1 cellular context compared by ENCODE assay signal in genomic region chr18:48161201-48161910, GRCh38.
A peak's percentile ranks its signal among the peaks of the same experiment; 100 is the strongest.
TF ChIP-seq lines count a peak whose summit lies in the region.

No MANE protein-coding gene starts in this region.

TF ChIP-seq in HepG2, 621 proteins besides CTCF, POLR2A, EP300 and RAD21 (continued from another document):
- no peak for TF ChIP-seq HOXA5 (CRISPR knock-in tag; IDR thresholded peaks at IDR 0.05)
- no peak for TF ChIP-seq ZZZ3 (CRISPR knock-in tag; IDR thresholded peaks at IDR 0.05; ENCODE audit: borderline replicate concordance)
- peak; percentile 21; the same call in 1 of the 2 replicates for TF ChIP-seq SALL1 (CRISPR knock-in tag; IDR thresholded peaks at IDR 0.05)
- no peak for TF ChIP-seq ZIK1 (CRISPR knock-in tag; IDR thresholded peaks at IDR 0.05; ENCODE audit: borderline replicate concordance, low read depth)
- TF ChIP-seq YEATS4 (CRISPR knock-in tag; IDR thresholded peaks at IDR 0.05; ENCODE audit: borderline replicate concordance) = peak; percentile 60; the same call in 1 of the 2 replicates
- 0 out of 2 replicates have a peak, but pooled peaks have one; percentile 21 for TF ChIP-seq POGK (CRISPR knock-in tag; conservative IDR thresholded peaks at IDR 0.05)
- no peak for TF ChIP-seq SMARCC2 (IDR thresholded peaks at IDR 0.05)
- TF ChIP-seq GPN1 (CRISPR knock-in tag; IDR thresholded peaks at IDR 0.05; ENCODE audit: borderline replicate concordance) = no peak
- no peak for TF ChIP-seq ARID3A (IDR thresholded peaks at IDR 0.05; ENCODE audit: low read depth, low read length)
- no peak for TF ChIP-seq ZNF329 (CRISPR knock-in tag; IDR thresholded peaks at IDR 0.05; ENCODE audit: low read depth)
- no peak for TF ChIP-seq ZNF317 (CRISPR knock-in tag; IDR thresholded peaks at IDR 0.05)
- TF ChIP-seq SPEN (CRISPR knock-in tag; IDR thresholded peaks at IDR 0.05; ENCODE audit: low read depth) = 0 out of 2 replicates have a peak, but pooled peaks have one; percentile 8
- no peak for TF ChIP-seq ZNF556 (CRISPR knock-in tag; IDR thresholded peaks at IDR 0.05; ENCODE audit: borderline replicate concordance)
- TF ChIP-seq ZNF232 (CRISPR knock-in tag; IDR thresholded peaks at IDR 0.05; ENCODE audit: borderline replicate concordance) = no peak
- TF ChIP-seq ZNF841 (CRISPR knock-in tag; IDR thresholded peaks at IDR 0.05; ENCODE audit: borderline replicate concordance) = no peak
- TF ChIP-seq ZNF263 (CRISPR knock-in tag; IDR thresholded peaks at IDR 0.05) = peak; percentile 54; the same call in 1 of the 2 replicates
- no peak for TF ChIP-seq MNT (IDR thresholded peaks at IDR 0.05)
- no peak for TF ChIP-seq ISL2 (CRISPR knock-in tag; IDR thresholded peaks at IDR 0.05)
- 0 out of 2 replicates have a peak, but pooled peaks have one; percentile 16 for TF ChIP-seq ZBTB7B (CRISPR knock-in tag; IDR thresholded peaks at IDR 0.05)
- TF ChIP-seq RBAK (CRISPR knock-in tag; IDR thresholded peaks at IDR 0.05) = no peak
- peak; percentile 46 for TF ChIP-seq PHF8 (CRISPR knock-in tag; IDR thresholded peaks at IDR 0.05)
- no peak for TF ChIP-seq KLF12 (CRISPR knock-in tag; IDR thresholded peaks at IDR 0.05; ENCODE audit: borderline replicate concordance)
- TF ChIP-seq SIN3B (IDR thresholded peaks at IDR 0.05; ENCODE audit: low read length) = no peak
- TF ChIP-seq SAP130 (CRISPR knock-in tag; IDR thresholded peaks at IDR 0.05; ENCODE audit: low read depth) = 0 out of 2 replicates have a peak, but pooled peaks have one; percentile 12
- no peak for TF ChIP-seq TEAD2 (CRISPR knock-in tag; IDR thresholded peaks at IDR 0.05)
- TF ChIP-seq ZBTB40 (IDR thresholded peaks at IDR 0.05) = no peak
- TF ChIP-seq ZBTB40 (CRISPR knock-in tag; IDR thresholded peaks at IDR 0.05) = no peak
- TF ChIP-seq TFDP1 (CRISPR knock-in tag; IDR thresholded peaks at IDR 0.05; ENCODE audit: borderline replicate concordance) = 0 out of 2 replicates have a peak, but pooled peaks have one; percentile 13
- 0 out of 2 replicates have a peak, but pooled peaks have one; percentile 36 for TF ChIP-seq HES4 (CRISPR knock-in tag; IDR thresholded peaks at IDR 0.05; ENCODE audit: borderline replicate concordance)
- peak; percentile 32; the same call in 1 of the 2 replicates for TF ChIP-seq ZFX (CRISPR knock-in tag; IDR thresholded peaks at IDR 0.05; ENCODE audit: low read depth)
- TF ChIP-seq ZBTB43 (CRISPR knock-in tag; conservative IDR thresholded peaks at IDR 0.05) = 0 out of 2 replicates have a peak, but pooled peaks have one; percentile 13
- TF ChIP-seq SP4 (CRISPR knock-in tag; IDR thresholded peaks at IDR 0.05) = peak; percentile 54; the same call in 1 of the 2 replicates
- no peak for TF ChIP-seq ZNF513 (CRISPR knock-in tag; conservative IDR thresholded peaks at IDR 0.05)
- TF ChIP-seq MAZ (IDR thresholded peaks at IDR 0.05; ENCODE audit: borderline replicate concordance, low read depth, low read length) = peak; percentile 71; the same call in 1 of the 2 replicates
- TF ChIP-seq MAZ (CRISPR knock-in tag; IDR thresholded peaks at IDR 0.05; ENCODE audit: low read depth) = no peak
- no peak for TF ChIP-seq NKX3-1 (CRISPR knock-in tag; IDR thresholded peaks at IDR 0.05)
- no peak for TF ChIP-seq ZNF564 (CRISPR knock-in tag; IDR thresholded peaks at IDR 0.05)
- no peak for TF ChIP-seq SP1 (IDR thresholded peaks at IDR 0.05)
- TF ChIP-seq SP1 (CRISPR knock-in tag; IDR thresholded peaks at IDR 0.05) = peak; percentile 59; the same call in 1 of the 2 replicates
- no peak for TF ChIP-seq ZNF432 (CRISPR knock-in tag; IDR thresholded peaks at IDR 0.05; ENCODE audit: borderline replicate concordance)
- no peak for TF ChIP-seq JUND (CRISPR knock-in tag; IDR thresholded peaks at IDR 0.05)
- 0 out of 2 replicates have a peak, but pooled peaks have one; percentile 11 for TF ChIP-seq TBX2 (CRISPR knock-in tag; IDR thresholded peaks at IDR 0.05; ENCODE audit: borderline replicate concordance)
